ENCODE assay signal across 9 cellular contexts in the genomic region with DNA sequence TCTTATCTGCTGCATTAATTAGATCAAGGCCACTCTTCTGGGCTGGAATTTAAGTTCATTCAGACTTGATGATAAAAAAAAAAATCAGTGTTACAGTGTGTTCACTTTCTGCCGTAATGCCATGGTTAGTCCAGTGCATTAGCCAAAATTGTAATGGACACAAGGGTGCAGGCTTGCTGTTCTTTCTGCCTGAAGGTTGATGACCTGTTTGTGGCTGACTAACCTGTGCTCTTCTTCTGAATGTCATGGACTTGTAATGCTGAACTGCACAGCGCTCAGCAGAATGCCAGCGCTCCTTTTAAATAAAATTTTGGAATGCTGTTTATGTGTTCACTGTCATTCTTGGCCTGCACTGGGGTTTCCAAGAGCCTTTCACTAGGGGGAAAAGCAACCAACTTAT.
"Had no signal": no experiment of that assay in that cellular context is flagged by ENCODE, and none has a peak within 500 bp of the region (broad histone marks: within the 10 kb centered on the region; RNA-seq: fewer than 3 reads in every experiment).

No MANE protein-coding gene starts in this region.

- ATAC-seq: GM23338, K562 had no signal

- DNase-seq: H9, HCEC 1CT, IMR-90, KG1 had no signal

- H3K4me3 ChIP-seq: GM23338, K562 had no signal

- H3K27ac ChIP-seq: HL-60 had no signal

- FAIRE-seq: H1, H54, K562 had no signal
